ENCODE assay signal across 25 cellular contexts in the genomic region with DNA sequence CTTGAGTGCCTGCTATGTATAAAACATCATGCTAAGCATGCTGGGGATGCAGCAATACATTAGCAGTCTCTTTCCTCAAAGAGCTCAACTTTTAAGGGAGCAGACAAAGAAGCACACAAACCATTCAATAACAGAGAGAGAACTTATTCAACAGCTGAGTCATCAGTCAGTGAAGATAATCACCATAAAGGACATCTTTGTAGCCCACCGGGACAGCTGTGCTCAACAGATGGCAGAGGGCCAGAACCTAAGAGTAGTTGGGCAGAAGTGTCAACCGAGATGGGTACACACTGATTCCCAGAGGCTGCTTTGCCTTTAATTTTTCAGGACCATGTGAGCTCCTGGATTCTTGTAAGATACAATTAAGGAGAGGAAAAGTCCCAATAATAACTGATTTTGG. TPM values are rescaled to one million over a fixed set of nuclear protein-coding genes. Genes with fewer than 3 reads are reported as not detected.
DNase-seq lines count a peak whose midpoint lies in the region; ATAC-seq and TF ChIP-seq lines count a peak whose summit lies in the region.
"Had no signal": no experiment of that assay in that cellular context is flagged by ENCODE, and none has a peak within 500 bp of the region (broad histone marks: within the 10 kb centered on the region; RNA-seq: fewer than 3 reads in every experiment).

No MANE protein-coding gene starts in this region.

- POLR2A ChIA-PET in SK-N-SH (lab: Yijun Ruan, JAX) = interaction anchor here (0.8 kb wide), 1 partner anchor 28 kb away, joined by 3 read pairs; the partner anchor contains the start of gene RPS27L

- no peak for TF ChIP-seq RAD21 in SK-N-SH (IDR thresholded peaks at IDR 0.05; ENCODE audit: low read length)

- H3K4me3 Mint-ChIP-seq in osteocyte (ENCODE audit: unreplicated experiment) (no peak overlapping the region), CD14-positive monocyte (no peak overlapping the region)
- H3K4me3 Mint-ChIP-seq: activated T-helper 1 cell treated with anti-CD3 and anti-CD28 coated beads, Interleukin-12 subunit alpha, Interleukin-12 subunit beta, Interleukin-2, Interleukin-4 antibody, amounts not matched to agents 30 ng/mL and 10 ng/mL and 1 ng/mL, durations not matched to agents 14 hours and 24 hours and 36 hours; central memory CD8-positive, alpha-beta T cell; immature natural killer cell; mesothelial cell of epicardium; stimulated activated naive B cell treated with anti-CD40 and anti-IgM and Interleukin-4, amounts not matched to agents 10 μg/mL and 1 μg/mL and 100 μg/mL, for 72 hours; T-cell had no signal

- H3K36me3 ChIP-seq in SK-N-SH (replicated peaks in 1 of 2; ENCODE audit: control insufficient read depth in 1 of 2, insufficient read depth in 2 of 2, low read length in 1 of 2) = no peaks in the 10 kb centered on the region
- H3K36me3 ChIP-seq: ascending aorta, left lung, vagina had no signal

- DNase-seq in SK-N-SH = no peak
- peak; percentile 38 for DNase-seq in NCI-H1105 (lab: John Stamatoyannopoulos, UW)
- peak; percentile 93 for DNase-seq in SK-MEL-5 (ENCODE audit: low read depth, low spot score)
- DNase-seq in osteocyte (ENCODE audit: extremely low spot score, unreplicated experiment) = no peak
- no peak for DNase-seq in SKM-1 (lab: John Stamatoyannopoulos, UW; ENCODE audit: unreplicated experiment)
- DNase-seq in activated effector memory CD4-positive, alpha-beta T cell treated with anti-CD3 and anti-CD28 coated beads, Interleukin-2, amount 50 U/mL, for 16 hours = no peak
- no peak for DNase-seq in CD14-positive monocyte (ENCODE audit: low spot score)
- DNase-seq: activated CD4-positive, alpha-beta T cell treated with anti-CD3 and anti-CD28 coated beads for 4 hours; dorsolateral prefrontal cortex; GF-D8; immature natural killer cell; left lung; NCI-H446; RPMI8226; stimulated activated naive B cell treated with anti-CD40 and anti-IgM and Interleukin-4, amounts not matched to agents 10 μg/mL and 1 μg/mL and 100 μg/mL, for 72 hours; T-cell had no signal

- H3K9ac ChIP-seq in SK-N-SH = no peak overlapping the region

- H3K27ac ChIP-seq in SK-N-SH (ENCODE audit: low read depth in 2 of 2, low read length in 1 of 2) = no peak overlapping the region
- H3K27ac ChIP-seq: ascending aorta, left lung, vagina had no signal

- peaks cover 32% of the 10 kb centered on the region for H3K4me1 Mint-ChIP-seq in osteocyte (ENCODE audit: unreplicated experiment)
- H3K4me1 Mint-ChIP-seq in CD14-positive monocyte = peaks cover 12% of the 10 kb centered on the region

- no peaks in the 10 kb centered on the region for H3K27me3 Mint-ChIP-seq in osteocyte (ENCODE audit: unreplicated experiment)
- H3K27me3 Mint-ChIP-seq in CD14-positive monocyte (ENCODE audit: low read depth in 3 of 3) = peaks cover 0 to 3% (median 2%) of the 10 kb centered on the region in 3 donors
- H3K27me3 Mint-ChIP-seq: central memory CD8-positive, alpha-beta T cell; stimulated activated naive B cell treated with anti-CD40 and anti-IgM and Interleukin-4, amounts not matched to agents 10 μg/mL and 1 μg/mL and 100 μg/mL, for 72 hours; T-cell had no signal

- no peaks in the 10 kb centered on the region for H3K27me3 ChIP-seq in SK-N-SH (ENCODE audit: insufficient read depth)
- H3K27me3 ChIP-seq: ascending aorta, dorsolateral prefrontal cortex, left lung, vagina had no signal

- H3K79me2 ChIP-seq in SK-N-SH (ENCODE audit: insufficient read depth) = peaks cover 3% of the 10 kb centered on the region; the same call in 1 of the 2 replicates

- intact Hi-C loops in CD14-positive monocyte (cut with micrococcal nuclease) = loop anchor here in 1 of 2 donors (5.0 to 10.0 kb wide), 2 partner anchors 48 to 140 kb away; partner anchors contain the start of gene TPM1

- H3K36me3 Mint-ChIP-seq in osteocyte (ENCODE audit: unreplicated experiment) (no peaks in the 10 kb centered on the region), CD14-positive monocyte (no peaks in the 10 kb centered on the region)
- H3K36me3 Mint-ChIP-seq: immature natural killer cell, mesothelial cell of epicardium, T-cell had no signal

- CTCF ChIA-PET in SK-N-SH (lab: Yijun Ruan, JAX) = interaction anchor here (0.8 kb wide), 1 partner anchor 28 kb away, joined by 3 read pairs; the partner anchor contains the start of gene RPS27L

- ATAC-seq in SK-N-SH treated with all-trans-retinoic acid at 6 μM for 48 hours = no peak
- ATAC-seq: activated naive CD4-positive, alpha-beta T cell treated with anti-CD3 and anti-CD28 coated beads, Interleukin-2, amount 50 U/mL, for 72 hours; left lung; stimulated activated naive B cell treated with anti-CD40 and anti-IgM and Interleukin-4, amounts not matched to agents 10 μg/mL and 1 μg/mL and 100 μg/mL, for 72 hours; T-cell had no signal

- no peak for TF ChIP-seq EP300 in SK-N-SH (IDR thresholded peaks at IDR 0.05; ENCODE audit: borderline replicate concordance in 1 of 2, low read depth in 1 of 2, low read length in 1 of 2)

- no peaks in the 10 kb centered on the region for H3K9me2 ChIP-seq in SK-N-SH

- no peak overlapping the region for H3K4me3 ChIP-seq in SK-N-SH (ENCODE audit: low read depth in 2 of 2, low read length in 1 of 2)
- H3K4me3 ChIP-seq: ascending aorta, dorsolateral prefrontal cortex, left lung, skin epidermis, vagina had no signal

- H3F3A ChIP-seq in SK-N-SH (replicated peaks; ENCODE audit: insufficient read depth) = peaks cover 8% of the 10 kb centered on the region

- TF ChIP-seq CTCF in SK-N-SH (IDR thresholded peaks at IDR 0.05) (no peak), osteocyte (IDR thresholded peaks at IDR 0.05) (no peak), CD14-positive monocyte (IDR thresholded peaks at IDR 0.05) (no peak)

- H3K27ac Mint-ChIP-seq in osteocyte (ENCODE audit: unreplicated experiment) (peak overlapping the region; percentile 67), CD14-positive monocyte (no peak overlapping the region)
- H3K27ac Mint-ChIP-seq: activated naive CD4-positive, alpha-beta T cell treated with anti-CD3 and anti-CD28 coated beads, Interleukin-2, amount 50 U/mL, for 72 hours; immature natural killer cell; mesothelial cell of epicardium; stimulated activated naive B cell treated with anti-CD40 and anti-IgM and Interleukin-4, amounts not matched to agents 10 μg/mL and 1 μg/mL and 100 μg/mL, for 72 hours; T-cell had no signal

- 38% methylated on average over 2 of the region's 2 CpGs for WGBS in SK-N-SH (ENCODE audit: low lambda C conversion rate)

- peaks cover 3 to 9% of the 10 kb centered on the region in 2 experiments; a peak in 2 of 4 replicates for H3K4me1 ChIP-seq in SK-N-SH (ENCODE audit: control insufficient read depth in 1 of 2, insufficient read depth in 2 of 2, low read depth in 1 of 2, low read length in 1 of 2)
- H3K4me1 ChIP-seq: ascending aorta had no signal

- H3K9me3 ChIP-seq in SK-N-SH = no peaks in the 10 kb centered on the region
- H3K9me3 ChIP-seq: ascending aorta, left lung, vagina had no signal

- in situ Hi-C loops in SK-MEL-5 (cut with HindIII; ENCODE audit: low pct_unique_long_range_greater_than_20kb, low sequenced_read_pairs) = no loop called here

- no peak overlapping the region for H3K4me2 ChIP-seq in SK-N-SH

- peak overlapping the region; percentile 45; the same call in 1 of the 2 replicates for H2AFZ ChIP-seq in SK-N-SH (ENCODE audit: low read depth)

- H3K9me3 Mint-ChIP-seq in osteocyte (ENCODE audit: unreplicated experiment) (no peaks in the 10 kb centered on the region), CD14-positive monocyte (peaks cover 0 to 2% (median 0%) of the 10 kb centered on the region in 7 donors)
- H3K9me3 Mint-ChIP-seq: activated naive CD4-positive, alpha-beta T cell treated with anti-CD3 and anti-CD28 coated beads, Interleukin-2, amount 50 U/mL, for 72 hours; activated T-helper 1 cell treated with anti-CD3 and anti-CD28 coated beads, Interleukin-12 subunit alpha, Interleukin-12 subunit beta, Interleukin-2, Interleukin-4 antibody, amounts not matched to agents 30 ng/mL and 10 ng/mL and 1 ng/mL, durations not matched to agents 14 hours and 24 hours and 36 hours; central memory CD8-positive, alpha-beta T cell; mesothelial cell of epicardium; nephron; stimulated activated naive B cell treated with anti-CD40 and anti-IgM and Interleukin-4, amounts not matched to agents 10 μg/mL and 1 μg/mL and 100 μg/mL, for 72 hours; T-cell had no signal

- H4K20me1 ChIP-seq in SK-N-SH (ENCODE audit: insufficient read depth) = no peaks in the 10 kb centered on the region

TF ChIP-seq in SK-N-SH, 30 proteins besides CTCF, POLR2A, EP300 and RAD21 (continues in another document):
- TF ChIP-seq NFIC (IDR thresholded peaks at IDR 0.05; ENCODE audit: borderline replicate concordance) = no peak
- no peak for TF ChIP-seq SIN3A (IDR thresholded peaks at IDR 0.05; ENCODE audit: borderline replicate concordance, low read depth, low read length)
- TF ChIP-seq SMC3 (IDR thresholded peaks at IDR 0.05; ENCODE audit: low read depth, low read length) = no peak
- no peak for TF ChIP-seq TCF12 (IDR thresholded peaks at IDR 0.05)

TF ChIP-seq in SK-N-SH treated with all-trans-retinoic acid at 6 μM for 48 hours, 23 proteins besides CTCF, POLR2A, EP300 and RAD21 (continues in another document):
- TF ChIP-seq OSR1 (CRISPR knock-in tag; IDR thresholded peaks at IDR 0.05) = no peak
- no peak for TF ChIP-seq RARB (CRISPR knock-in tag; IDR thresholded peaks at IDR 0.05)
- TF ChIP-seq ZNF70 (CRISPR knock-in tag; IDR thresholded peaks at IDR 0.05) = no peak
- TF ChIP-seq ARNTL (CRISPR knock-in tag; IDR thresholded peaks at IDR 0.05; ENCODE audit: borderline replicate concordance, low read depth) = no peak
- no peak for TF ChIP-seq ZNF565 (CRISPR knock-in tag; conservative IDR thresholded peaks at IDR 0.05; ENCODE audit: low read depth)

RNA-seq across cellular contexts. Expression of gene RAB8B, which starts 4.2 kb away (rescaled TPM):
- polyA plus RNA-seq in SK-N-SH (2012; rRNA removed) (4.7 and 5.4 TPM in 2 replicates), CD14-positive monocyte (10 to 100 TPM; 58.9 to 77.3 TPM)
- polyA plus RNA-seq in SK-N-SH (2012; cell fraction: cytosol; rRNA removed) = 8.9 and 12.6 TPM in 2 replicates
- polyA plus RNA-seq in SK-N-SH (2012; cell fraction: nucleus; rRNA removed) = 1.9 and 6.2 TPM in 2 replicates
- total RNA-seq in SK-MEL-5 (2014; rRNA removed; shearing (Covaris generic)) = 26.2 and 28.6 TPM in 2 replicates
- polyA plus RNA-seq in SK-MEL-5 (2015; cell fraction: cytosol; rRNA removed) = 11.7 and 17.3 TPM in 2 replicates
- polyA plus RNA-seq in SK-MEL-5 (2015; cell fraction: nucleus; rRNA removed) = 13.3 and 18.6 TPM in 2 replicates
- total RNA-seq in osteocyte = 27.9 and 29.8 TPM in 2 replicates

RNA-seq across cellular contexts. Expression of gene RPS27L, which starts 27.9 kb away (rescaled TPM):
- polyA plus RNA-seq in SK-N-SH (2012; rRNA removed) = 319 and 321 TPM in 2 replicates
- polyA plus RNA-seq in SK-N-SH (2012; cell fraction: cytosol; rRNA removed) = 411 and 679 TPM in 2 replicates
- polyA plus RNA-seq in SK-N-SH (2012; cell fraction: nucleus; rRNA removed) = 82.3 and 147 TPM in 2 replicates
- total RNA-seq in SK-MEL-5 (2014; rRNA removed; shearing (Covaris generic)) = 362 and 373 TPM in 2 replicates
- 105 and 158 TPM in 2 replicates for polyA plus RNA-seq in SK-MEL-5 (2015; cell fraction: cytosol; rRNA removed)
- polyA plus RNA-seq in SK-MEL-5 (2015; cell fraction: nucleus; rRNA removed) = 53.0 and 86.8 TPM in 2 replicates
- total RNA-seq in osteocyte = 200 and 202 TPM in 2 replicates
- polyA plus RNA-seq in CD14-positive monocyte = 100 to 1,000 TPM; 178 to 196 TPM

Comparison
In these comparisons a context has a peak if more than half of its experiments do, and no peak if none do; other contexts are left out.
1. DNase-seq: peak in NCI-H1105 (single experiment) and SK-MEL-5 (single experiment); none in SK-N-SH (single experiment), osteocyte (single experiment), SKM-1 (single experiment), activated effector memory CD4-positive, alpha-beta T cell treated with anti-CD3 and anti-CD28 coated beads, Interleukin-2, amount 50 U/mL, for 16 hours (single experiment) and CD14-positive monocyte (single experiment).